13 cellular contexts compared by ENCODE assay signal in genomic region chr14:90645842-90646443, GRCh38.
DNase-seq lines count a peak whose midpoint lies in the region; ATAC-seq, FAIRE-seq and TF ChIP-seq lines count a peak whose summit lies in the region.
"Had no signal": no experiment of that assay in that cellular context is flagged by ENCODE, and none has a peak within 500 bp of the region (broad histone marks: within the 10 kb centered on the region; RNA-seq: fewer than 3 reads in every experiment).

No MANE protein-coding gene starts in this region.

- H3K14ac ChIP-seq in trophoblast cell (ENCODE audit: low read length): no peak overlapping the region

- H4K8ac ChIP-seq in trophoblast cell (ENCODE audit: low read depth, low read length): no peak overlapping the region

- H3K9me3 ChIP-seq in esophagus muscularis mucosa: no peaks in the 10 kb centered on the region
- H3K9me3 ChIP-seq in trophoblast cell (ENCODE audit: insufficient read depth, low read depth, low read length): no peaks in the 10 kb centered on the region
- H3K9me3 ChIP-seq in spleen: no peaks in the 10 kb centered on the region

- no peak overlapping the region for H3K18ac ChIP-seq in trophoblast cell (ENCODE audit: low read length)

- no peaks in the 10 kb centered on the region; the same call in 1 of the 2 replicates for H3F3A ChIP-seq in GM23338 (replicated peaks; ENCODE audit: low read depth)

- no peak overlapping the region for H3K4ac ChIP-seq in trophoblast cell (ENCODE audit: low read depth, low read length)

- WGBS in esophagus muscularis mucosa: 86% methylated on average over 6 of the region's 6 CpGs
- no CpG with 5 or more reads among the region's 6 CpGs for WGBS in trophoblast cell (ENCODE audit: extremely low coverage, insufficient coverage, insufficient read length)
- whole genome bisulfite sequencing in spleen, 5 donors: 88 to 97% (median 96%) methylated on average over 6 of the region's 6 CpGs

- no peak overlapping the region for H2AK5ac ChIP-seq in trophoblast cell (ENCODE audit: low read length)

- H3K79me1 ChIP-seq in trophoblast cell (ENCODE audit: low read length): no peaks in the 10 kb centered on the region

- no peaks in the 10 kb centered on the region for H3K27me3 ChIP-seq in GM23338 (ENCODE audit: insufficient read depth)
- H3K27me3 ChIP-seq in esophagus muscularis mucosa: no peaks in the 10 kb centered on the region
- no peaks in the 10 kb centered on the region for H3K27me3 ChIP-seq in trophoblast cell (ENCODE audit: insufficient read depth, low read length)
- H3K27me3 ChIP-seq in spleen (replicated peaks in 1 of 7): no peaks in the 10 kb centered on the region

- H3K23ac ChIP-seq in trophoblast cell (ENCODE audit: low read length): no peak overlapping the region

- no peak overlapping the region for H2AFZ ChIP-seq in GM23338
- no peak overlapping the region for H2AFZ ChIP-seq in trophoblast cell (ENCODE audit: insufficient read depth, low read length, poor library complexity)

- H3K36me3 Mint-ChIP-seq in GM23338 (ENCODE audit: low read depth): peaks cover 2% of the 10 kb centered on the region; the same call in 1 of the 3 replicates
- H3K36me3 Mint-ChIP-seq: activated naive CD8-positive, alpha-beta T cell; stimulated activated memory B cell treated with anti-CD40 and anti-IgM and Interleukin-4, amounts not matched to agents 10 μg/mL and 1 μg/mL and 100 μg/mL, for 72 hours had no signal

- no peak overlapping the region for H2BK5ac ChIP-seq in trophoblast cell (ENCODE audit: low read depth, low read length, poor library complexity)

- peak; percentile 67 for ATAC-seq in GM23338
- ATAC-seq in GM19351 (IDR thresholded peaks at IDR 0.05; ENCODE audit: unreplicated experiment): no peak
- ATAC-seq: stimulated activated memory B cell treated with anti-CD40 and anti-IgM and Interleukin-4, amounts not matched to agents 10 μg/mL and 1 μg/mL and 100 μg/mL, for 72 hours had no signal

- peaks cover 12% of the 10 kb centered on the region; the same call in 1 of the 2 replicates for H3K9me2 ChIP-seq in GM23338 (ENCODE audit: insufficient read depth)

- H4K91ac ChIP-seq in trophoblast cell (ENCODE audit: low read depth, low read length): peak overlapping the region; percentile 16

- TF ChIP-seq CTCF in GM23338 (conservative IDR thresholded peaks at IDR 0.05; ENCODE audit: low read depth in 2 of 2) (no peak), esophagus muscularis mucosa (IDR thresholded peaks at IDR 0.05) (no peak), spleen (IDR thresholded peaks at IDR 0.05 in 8 of 11, conservative IDR thresholded peaks at IDR 0.05 in 3 of 11) (no peak)

- H2BK12ac ChIP-seq in trophoblast cell (ENCODE audit: low read length): no peak overlapping the region

- H3K4me2 ChIP-seq in GM23338: no peak overlapping the region
- H3K4me2 ChIP-seq in trophoblast cell (ENCODE audit: low read length): no peak overlapping the region

- no peak overlapping the region for H2BK120ac ChIP-seq in trophoblast cell (ENCODE audit: insufficient read depth, low read length, poor library complexity)

- H3K9ac ChIP-seq in trophoblast cell (ENCODE audit: low read length): no peak overlapping the region

- H3K4me1 ChIP-seq in GM23338 (ENCODE audit: insufficient read depth): peaks cover 17% of the 10 kb centered on the region
- H3K4me1 ChIP-seq in esophagus muscularis mucosa: peaks cover 20 to 90% (median 65%) of the 10 kb centered on the region in 4 donors
- H3K4me1 ChIP-seq in trophoblast cell (ENCODE audit: control insufficient read depth in 1 of 2, insufficient read depth in 2 of 2, low read length in 2 of 2): peaks cover 22 to 24% of the 10 kb centered on the region in 2 experiments
- peaks cover 0 to 15% (median 0%) of the 10 kb centered on the region in 6 donors for H3K4me1 ChIP-seq in spleen

- peak; percentile 81 for DNase-seq in GM23338 (ENCODE audit: low spot score)
- DNase-seq in RCC 7860 (ENCODE audit: low spot score): peak; percentile 53
- no peak for DNase-seq in esophagus muscularis mucosa (ENCODE audit: extremely low spot score)
- DNase-seq in trophoblast cell: peak; percentile 68 to 80
- DNase-seq in stimulated activated CD4-positive, alpha-beta T cell treated with anti-CD3 and anti-CD28 coated beads, Interleukin-2, amount 100 ng/mL, for 48 hours: no peak
- no peak for DNase-seq in spleen
- no peak for DNase-seq in occipital lobe (lab: John Stamatoyannopoulos, UW)
- DNase-seq: activated CD4-positive, alpha-beta T cell treated with anti-CD3 and anti-CD28 coated beads for 48 hours; MV-4-11 had no signal

- H3K27me3 Mint-ChIP-seq in GM23338 (ENCODE audit: insufficient read depth, low read depth, poor library complexity): no peaks in the 10 kb centered on the region
- H3K27me3 Mint-ChIP-seq: activated naive CD8-positive, alpha-beta T cell; stimulated activated memory B cell treated with anti-CD40 and anti-IgM and Interleukin-4, amounts not matched to agents 10 μg/mL and 1 μg/mL and 100 μg/mL, for 72 hours had no signal

- H3K36me3 ChIP-seq in GM23338 (ENCODE audit: insufficient read depth): no peaks in the 10 kb centered on the region
- peaks cover 0 to 20% (median 10%) of the 10 kb centered on the region in 4 donors for H3K36me3 ChIP-seq in esophagus muscularis mucosa
- H3K36me3 ChIP-seq in trophoblast cell (ENCODE audit: control insufficient read depth in 1 of 2, insufficient read depth in 2 of 2, low read length in 2 of 2): peaks cover 5 to 13% of the 10 kb centered on the region in 2 experiments
- peaks cover 0 to 49% (median 8%) of the 10 kb centered on the region in 6 donors for H3K36me3 ChIP-seq in spleen

- H3K4me3 ChIP-seq in GM23338 (no peak overlapping the region), esophagus muscularis mucosa (no peak overlapping the region), trophoblast cell (ENCODE audit: low read depth, low read length) (no peak overlapping the region), spleen (no peak overlapping the region)

- TF ChIP-seq EP300 in esophagus muscularis mucosa (IDR thresholded peaks at IDR 0.05): no peak

- no peak overlapping the region for H3K4me3 Mint-ChIP-seq in GM23338
- H3K4me3 Mint-ChIP-seq: activated naive CD8-positive, alpha-beta T cell; stimulated activated memory B cell treated with anti-CD40 and anti-IgM and Interleukin-4, amounts not matched to agents 10 μg/mL and 1 μg/mL and 100 μg/mL, for 72 hours had no signal

- TF ChIP-seq POLR2A in esophagus muscularis mucosa (IDR thresholded peaks at IDR 0.05; ENCODE audit: low read depth): no peak
- TF ChIP-seq POLR2A in spleen (IDR thresholded peaks at IDR 0.05): no peak

- FAIRE-seq in RCC 7860 (lab: Jason Lieb, UNC): no peak
- FAIRE-seq: GM18507 had no signal

- no peaks in the 10 kb centered on the region for H4K20me1 ChIP-seq in GM23338 (replicated peaks; ENCODE audit: insufficient read depth)

- H3K79me2 ChIP-seq in GM23338 (replicated peaks; ENCODE audit: insufficient read depth): no peaks in the 10 kb centered on the region
- no peaks in the 10 kb centered on the region for H3K79me2 ChIP-seq in trophoblast cell (ENCODE audit: control insufficient read depth, insufficient read depth, low read length, poor library complexity)

- H3K4me1 Mint-ChIP-seq in GM23338: peaks cover 45% of the 10 kb centered on the region
- H3K4me1 Mint-ChIP-seq: stimulated activated memory B cell treated with anti-CD40 and anti-IgM and Interleukin-4, amounts not matched to agents 10 μg/mL and 1 μg/mL and 100 μg/mL, for 72 hours had no signal

- no peaks in the 10 kb centered on the region for H3K9me3 Mint-ChIP-seq in GM23338
- H3K9me3 Mint-ChIP-seq: stimulated activated memory B cell treated with anti-CD40 and anti-IgM and Interleukin-4, amounts not matched to agents 10 μg/mL and 1 μg/mL and 100 μg/mL, for 72 hours had no signal

- H3K27ac Mint-ChIP-seq in GM23338: no peak overlapping the region
- H3K27ac Mint-ChIP-seq: activated naive CD8-positive, alpha-beta T cell; stimulated activated memory B cell treated with anti-CD40 and anti-IgM and Interleukin-4, amounts not matched to agents 10 μg/mL and 1 μg/mL and 100 μg/mL, for 72 hours had no signal

- H3K27ac ChIP-seq in GM23338 (ENCODE audit: low read depth) (no peak overlapping the region), esophagus muscularis mucosa (replicated peaks in 1 of 4) (peak overlapping the region; percentile 70 to 77 (median 74)), trophoblast cell (ENCODE audit: low read depth, low read length) (no peak overlapping the region), spleen (no peak overlapping the region)

- no peak overlapping the region for H4K12ac ChIP-seq in trophoblast cell (ENCODE audit: low read depth, low read length)

- intact Hi-C loops in esophagus muscularis mucosa (cut with DNase I): no loop called here
- intact Hi-C loops in spleen (cut with DNase I; ENCODE audit: low total_unique reads): no loop called here

TF ChIP-seq in GM23338, 12 proteins besides CTCF, POLR2A, EP300 and RAD21 (continues in another document):
- TF ChIP-seq JUNB (IDR thresholded peaks at IDR 0.05; ENCODE audit: unreplicated experiment): no peak
- no peak for TF ChIP-seq ZNF331 (CRISPR knock-in tag; IDR thresholded peaks at IDR 0.05; ENCODE audit: low read depth)
- no peak for TF ChIP-seq EZH2phosphoT487 (IDR thresholded peaks at IDR 0.05; ENCODE audit: unreplicated experiment)
- TF ChIP-seq, protein P1, sequence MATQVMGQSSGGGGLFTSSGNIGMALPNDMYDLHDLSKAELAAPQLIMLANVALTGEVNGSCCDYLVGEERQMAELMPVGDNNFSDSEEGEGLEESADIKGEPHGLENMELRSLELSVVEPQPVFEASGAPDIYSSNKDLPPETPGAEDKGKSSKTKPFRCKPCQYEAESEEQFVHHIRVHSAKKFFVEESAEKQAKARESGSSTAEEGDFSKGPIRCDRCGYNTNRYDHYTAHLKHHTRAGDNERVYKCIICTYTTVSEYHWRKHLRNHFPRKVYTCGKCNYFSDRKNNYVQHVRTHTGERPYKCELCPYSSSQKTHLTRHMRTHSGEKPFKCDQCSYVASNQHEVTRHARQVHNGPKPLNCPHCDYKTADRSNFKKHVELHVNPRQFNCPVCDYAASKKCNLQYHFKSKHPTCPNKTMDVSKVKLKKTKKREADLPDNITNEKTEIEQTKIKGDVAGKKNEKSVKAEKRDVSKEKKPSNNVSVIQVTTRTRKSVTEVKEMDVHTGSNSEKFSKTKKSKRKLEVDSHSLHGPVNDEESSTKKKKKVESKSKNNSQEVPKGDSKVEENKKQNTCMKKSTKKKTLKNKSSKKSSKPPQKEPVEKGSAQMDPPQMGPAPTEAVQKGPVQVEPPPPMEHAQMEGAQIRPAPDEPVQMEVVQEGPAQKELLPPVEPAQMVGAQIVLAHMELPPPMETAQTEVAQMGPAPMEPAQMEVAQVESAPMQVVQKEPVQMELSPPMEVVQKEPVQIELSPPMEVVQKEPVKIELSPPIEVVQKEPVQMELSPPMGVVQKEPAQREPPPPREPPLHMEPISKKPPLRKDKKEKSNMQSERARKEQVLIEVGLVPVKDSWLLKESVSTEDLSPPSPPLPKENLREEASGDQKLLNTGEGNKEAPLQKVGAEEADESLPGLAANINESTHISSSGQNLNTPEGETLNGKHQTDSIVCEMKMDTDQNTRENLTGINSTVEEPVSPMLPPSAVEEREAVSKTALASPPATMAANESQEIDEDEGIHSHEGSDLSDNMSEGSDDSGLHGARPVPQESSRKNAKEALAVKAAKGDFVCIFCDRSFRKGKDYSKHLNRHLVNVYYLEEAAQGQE (IDR thresholded peaks at IDR 0.05; ENCODE audit: unreplicated experiment): no peak

Comparison
In these comparisons a context has a peak if more than half of its experiments do, and no peak if none do; other contexts are left out.
1. DNase-seq: peak in GM23338 (single experiment), RCC 7860 (single experiment) and trophoblast cell (2 of 2); none in esophagus muscularis mucosa (single experiment), stimulated activated CD4-positive, alpha-beta T cell treated with anti-CD3 and anti-CD28 coated beads, Interleukin-2, amount 100 ng/mL, for 48 hours (0 of 2), spleen (single experiment) and occipital lobe (single experiment).
2. H3K27ac ChIP-seq: peak in esophagus muscularis mucosa (4 of 4); none in GM23338 (single experiment), trophoblast cell (single experiment) and spleen (0 of 8).